ENCODE assay signal across 16 cellular contexts in genomic region chr15:65917407-65917756, GRCh38. TPM values are rescaled to one million over a fixed set of nuclear protein-coding genes. Genes with fewer than 3 reads are reported as not detected.
DNase-seq lines count a peak whose midpoint lies in the region; ATAC-seq and TF ChIP-seq lines count a peak whose summit lies in the region.
"Had no signal": no experiment of that assay in that cellular context is flagged by ENCODE, and none has a peak within 500 bp of the region (broad histone marks: within the 10 kb centered on the region; RNA-seq: fewer than 3 reads in every experiment).

No MANE protein-coding gene starts in this region.

- H3K9me3 ChIP-seq in SK-N-SH = no peaks in the 10 kb centered on the region
- H3K9me3 ChIP-seq: adrenal gland, heart left ventricle had no signal

- H3K27ac ChIP-seq in SK-N-SH (ENCODE audit: low read depth in 2 of 2, low read length in 1 of 2) = no peak overlapping the region
- H3K27ac ChIP-seq: adrenal gland, heart left ventricle had no signal

- TF ChIP-seq EP300 in SK-N-SH (IDR thresholded peaks at IDR 0.05; ENCODE audit: borderline replicate concordance in 1 of 2, low read depth in 1 of 2, low read length in 1 of 2) = no peak

- POLR2A ChIA-PET in SK-N-SH (lab: Yijun Ruan, JAX) = no interaction called here

- peaks cover 49% of the 10 kb centered on the region for H3K4me1 Mint-ChIP-seq in stimulated activated naive CD8-positive, alpha-beta T cell treated with anti-CD3 and anti-CD28 coated beads, Interleukin-15, Interleukin-2, amounts not matched to agents 100 ng/mL and 50 ng/mL, for 24 hours (ENCODE audit: low read depth)
- H3K4me1 Mint-ChIP-seq in activated T-helper 17 cell treated with anti-CD3 and anti-CD28 coated beads, Interleukin-2, amount 50 U/mL, for 72 hours = peaks cover 19% of the 10 kb centered on the region
- peaks cover 22% of the 10 kb centered on the region for H3K4me1 Mint-ChIP-seq in type B pancreatic cell (ENCODE audit: unreplicated experiment)

- H3K27ac Mint-ChIP-seq in stimulated activated naive CD8-positive, alpha-beta T cell treated with anti-CD3 and anti-CD28 coated beads, Interleukin-15, Interleukin-2, amounts not matched to agents 100 ng/mL and 50 ng/mL, for 24 hours = peak overlapping the region; percentile 65
- peak overlapping the region; percentile 62 for H3K27ac Mint-ChIP-seq in activated T-helper 17 cell treated with anti-CD3 and anti-CD28 coated beads, Interleukin-2, amount 50 U/mL, for 72 hours
- no peak overlapping the region for H3K27ac Mint-ChIP-seq in type B pancreatic cell

- ATAC-seq in stimulated activated naive CD8-positive, alpha-beta T cell treated with anti-CD3 and anti-CD28 coated beads, Interleukin-15, Interleukin-2, amounts not matched to agents 100 U/mL and 50 U/mL, for 24 hours = no peak
- peak; percentile 7 for ATAC-seq in HG02885 (IDR thresholded peaks at IDR 0.05; ENCODE audit: poor library complexity, unreplicated experiment)
- ATAC-seq in activated T-helper 17 cell treated with anti-CD3 and anti-CD28 coated beads, Interleukin-2, amount 50 U/mL, for 72 hours (replicated peaks) = no peak

- no peaks in the 10 kb centered on the region for H3K9me2 ChIP-seq in SK-N-SH

- CTCF ChIA-PET in SK-N-SH (lab: Yijun Ruan, JAX) = interaction anchor here (0.6 to 4.1 kb wide), 28 partner anchors 8 to 650 kb away, joined by 3 to 40 read pairs (median 6); no protein-coding TSS in a partner anchor

- H3K4me2 ChIP-seq in SK-N-SH = no peak overlapping the region

- no peak overlapping the region for H3K4me3 Mint-ChIP-seq in stimulated activated naive CD8-positive, alpha-beta T cell treated with anti-CD3 and anti-CD28 coated beads, Interleukin-15, Interleukin-2, amounts not matched to agents 100 ng/mL and 50 ng/mL, for 24 hours
- no peak overlapping the region for H3K4me3 Mint-ChIP-seq in activated T-helper 17 cell treated with anti-CD3 and anti-CD28 coated beads, Interleukin-2, amount 50 U/mL, for 72 hours
- H3K4me3 Mint-ChIP-seq in type B pancreatic cell = peak overlapping the region; percentile 17
- H3K4me3 Mint-ChIP-seq: T-cell had no signal

- H4K20me1 ChIP-seq in SK-N-SH (ENCODE audit: insufficient read depth) = no peaks in the 10 kb centered on the region

- no peaks in the 10 kb centered on the region for H3K27me3 ChIP-seq in SK-N-SH (ENCODE audit: insufficient read depth)
- H3K27me3 ChIP-seq: adrenal gland, heart left ventricle had no signal

- peaks cover 4% of the 10 kb centered on the region for H3K36me3 Mint-ChIP-seq in stimulated activated naive CD8-positive, alpha-beta T cell treated with anti-CD3 and anti-CD28 coated beads, Interleukin-15, Interleukin-2, amounts not matched to agents 100 ng/mL and 50 ng/mL, for 24 hours (ENCODE audit: low read depth)
- H3K36me3 Mint-ChIP-seq in activated T-helper 17 cell treated with anti-CD3 and anti-CD28 coated beads, Interleukin-2, amount 50 U/mL, for 72 hours (ENCODE audit: low read depth) = no peaks in the 10 kb centered on the region
- H3K36me3 Mint-ChIP-seq in type B pancreatic cell = peaks cover 10% of the 10 kb centered on the region

- peaks cover 0 to 27% of the 10 kb centered on the region in 2 experiments; a peak in 1 of 4 replicates for H3K4me1 ChIP-seq in SK-N-SH (ENCODE audit: control insufficient read depth in 1 of 2, insufficient read depth in 2 of 2, low read depth in 1 of 2, low read length in 1 of 2)

- H2AFZ ChIP-seq in SK-N-SH (ENCODE audit: low read depth) = no peak overlapping the region

- H3K79me2 ChIP-seq in SK-N-SH (ENCODE audit: insufficient read depth) = no peaks in the 10 kb centered on the region

- H3K9ac ChIP-seq in SK-N-SH = no peak overlapping the region

- no peak for TF ChIP-seq RAD21 in SK-N-SH (IDR thresholded peaks at IDR 0.05; ENCODE audit: low read length)

- no peaks in the 10 kb centered on the region for H3F3A ChIP-seq in SK-N-SH (replicated peaks; ENCODE audit: insufficient read depth)

- 80% methylated on average over 3 of the region's 3 CpGs for WGBS in SK-N-SH (ENCODE audit: low lambda C conversion rate)

- no peaks in the 10 kb centered on the region for H3K9me3 Mint-ChIP-seq in stimulated activated naive CD8-positive, alpha-beta T cell treated with anti-CD3 and anti-CD28 coated beads, Interleukin-15, Interleukin-2, amounts not matched to agents 100 ng/mL and 50 ng/mL, for 24 hours
- no peaks in the 10 kb centered on the region for H3K9me3 Mint-ChIP-seq in activated T-helper 17 cell treated with anti-CD3 and anti-CD28 coated beads, Interleukin-2, amount 50 U/mL, for 72 hours
- no peaks in the 10 kb centered on the region for H3K9me3 Mint-ChIP-seq in type B pancreatic cell
- H3K9me3 Mint-ChIP-seq: T-cell had no signal

- no peak for TF ChIP-seq CTCF in type B pancreatic cell (conservative IDR thresholded peaks at IDR 0.05)
- TF ChIP-seq CTCF in SK-N-SH (IDR thresholded peaks at IDR 0.05) = no peak

- no peaks in the 10 kb centered on the region for H3K27me3 Mint-ChIP-seq in stimulated activated naive CD8-positive, alpha-beta T cell treated with anti-CD3 and anti-CD28 coated beads, Interleukin-15, Interleukin-2, amounts not matched to agents 100 ng/mL and 50 ng/mL, for 24 hours
- no peaks in the 10 kb centered on the region for H3K27me3 Mint-ChIP-seq in activated T-helper 17 cell treated with anti-CD3 and anti-CD28 coated beads, Interleukin-2, amount 50 U/mL, for 72 hours
- no peaks in the 10 kb centered on the region for H3K27me3 Mint-ChIP-seq in type B pancreatic cell
- H3K27me3 Mint-ChIP-seq: T-cell had no signal

- H3K36me3 ChIP-seq in SK-N-SH (replicated peaks in 1 of 2; ENCODE audit: control insufficient read depth in 1 of 2, insufficient read depth in 2 of 2, low read length in 1 of 2) = peaks cover 0 to 6% of the 10 kb centered on the region in 2 experiments
- H3K36me3 ChIP-seq: adrenal gland had no signal

- DNase-seq in stimulated activated naive CD8-positive, alpha-beta T cell treated with anti-CD3 and anti-CD28 coated beads, Interleukin-15, Interleukin-2, amounts not matched to agents 100 U/mL and 50 U/mL, for 24 hours = no peak
- DNase-seq in type B pancreatic cell (ENCODE audit: extremely low spot score, unreplicated experiment) (no peak), SK-N-SH (no peak), DMS153 (lab: John Stamatoyannopoulos, UW) (no peak)
- DNase-seq in NK-92 treated with Interleukin-12 subunit alpha and Interleukin-12 subunit beta, amount 100 ng/mL, for 24 hours (lab: John Stamatoyannopoulos, UW) = no peak
- DNase-seq: activated CD4-positive, CD25-positive, alpha-beta regulatory T cell; adrenal gland; central memory CD4-positive, alpha-beta T cell; effector memory CD4-positive, alpha-beta T cell; heart left ventricle; Karpas-422; RPMI8226 had no signal

- no peak overlapping the region for H3K4me3 ChIP-seq in SK-N-SH (ENCODE audit: low read depth in 2 of 2, low read length in 1 of 2)
- H3K4me3 ChIP-seq: adrenal gland, heart left ventricle had no signal

TF ChIP-seq in SK-N-SH, 30 proteins besides CTCF, POLR2A, EP300 and RAD21:
- no peak for TF ChIP-seq RCOR1 (IDR thresholded peaks at IDR 0.05; ENCODE audit: low read length)
- no peak for TF ChIP-seq TAF1 (IDR thresholded peaks at IDR 0.05; ENCODE audit: borderline replicate concordance, low read depth, low read length)
- TF ChIP-seq FOXM1 (IDR thresholded peaks at IDR 0.05; ENCODE audit: low read depth) = no peak
- no peak for TF ChIP-seq GABPA (IDR thresholded peaks at IDR 0.05; ENCODE audit: low read depth)
- TF ChIP-seq RFX5 (IDR thresholded peaks at IDR 0.05; ENCODE audit: low read length) = no peak
- no peak for TF ChIP-seq SIN3A (IDR thresholded peaks at IDR 0.05; ENCODE audit: borderline replicate concordance, low read depth, low read length)
- no peak for TF ChIP-seq ZBTB33 (IDR thresholded peaks at IDR 0.05; ENCODE audit: borderline replicate concordance, low read depth)
- no peak for TF ChIP-seq SMC3 (IDR thresholded peaks at IDR 0.05; ENCODE audit: low read depth, low read length)
- TF ChIP-seq EZH2phosphoT487 (IDR thresholded peaks at IDR 0.05; ENCODE audit: borderline replicate concordance, low read depth) = no peak
- TF ChIP-seq GATA2 (CRISPR knock-in tag; IDR thresholded peaks at IDR 0.05) = no peak

RNA-seq across cellular contexts. Expression of gene RAB11A, which starts 48.1 kb away (rescaled TPM):
- total RNA-seq in activated T-helper 17 cell treated with anti-CD3 and anti-CD28 coated beads, Interleukin-2, amount 50 U/mL, for 72 hours = 100 to 1,000 TPM; 108 to 143 TPM
- total RNA-seq in type B pancreatic cell (ENCODE audit: low replicate concordance) = 266 and 484 TPM in 2 replicates
- polyA plus RNA-seq in SK-N-SH (2012; rRNA removed) = 293 and 352 TPM in 2 replicates
- polyA plus RNA-seq in SK-N-SH (2012; cell fraction: cytosol; rRNA removed) = 463 and 510 TPM in 2 replicates
- 125 and 166 TPM in 2 replicates for polyA plus RNA-seq in SK-N-SH (2012; cell fraction: nucleus; rRNA removed)
